In genomic region chr10:43904831-43905230, GRCh38 we compare ENCODE assay signal across 27 cellular contexts.
DNase-seq lines count a peak whose midpoint lies in the region; ATAC-seq and TF ChIP-seq lines count a peak whose summit lies in the region.
"Had no signal": no experiment of that assay in that cellular context is flagged by ENCODE, and none has a peak within 500 bp of the region (broad histone marks: within the 10 kb centered on the region; RNA-seq: fewer than 3 reads in every experiment).

No MANE protein-coding gene starts in this region.

- H3F3A ChIP-seq in SK-N-SH (replicated peaks; ENCODE audit: insufficient read depth) = no peaks in the 10 kb centered on the region

- DNase-seq in SK-N-SH (peak; percentile 21), Right ventricle myocardium inferior (ENCODE audit: missing footprints) (no peak), aorta (no peak), 8988T (no peak), NCI-H1048 (lab: John Stamatoyannopoulos, UW) (no peak)
- DNase-seq: activated CD4-positive, alpha-beta T cell treated with anti-CD3 and anti-CD28 coated beads, Interleukin-2, amount 50 U/mL, for 1 hour; activated CD8-positive, alpha-beta memory T cell treated with anti-CD3 and anti-CD28 coated beads, Interleukin-2, amount 10 ng/mL, durations not matched to agents 7 days and 5 days; activated naive CD4-positive, alpha-beta T cell treated with anti-CD3 and anti-CD28 coated beads, Interleukin-2, amount 10 ng/mL, durations not matched to agents 7 days and 5 days; cerebellar nuclear complex; DMS53; effector memory CD8-positive, alpha-beta T cell; foreskin keratinocyte; GDM1; KBM-7; left lung; MM.1S; NCI-H1436 treated with DMSO at 0.1 percent for 48 hours; substantia nigra; SW 1271; T1000 had no signal

- no peak for TF ChIP-seq CTCF in SK-N-SH (IDR thresholded peaks at IDR 0.05)
- TF ChIP-seq CTCF in nephron (IDR thresholded peaks at IDR 0.05; ENCODE audit: unreplicated experiment in 3 of 3) = no peak

- no peak overlapping the region for H3K4me2 ChIP-seq in SK-N-SH
- H3K4me2 ChIP-seq: A549 had no signal

- TF ChIP-seq EP300 in SK-N-SH (IDR thresholded peaks at IDR 0.05; ENCODE audit: borderline replicate concordance in 1 of 2, low read depth in 1 of 2, low read length in 1 of 2) = no peak

- no peak overlapping the region for H3K27ac ChIP-seq in SK-N-SH (ENCODE audit: low read depth in 2 of 2, low read length in 1 of 2)
- peak overlapping the region in 1 of 2 donors; percentile 26 for H3K27ac ChIP-seq in aorta (ENCODE audit: low read depth in 1 of 2, low read length in 2 of 2)
- H3K27ac ChIP-seq: A549, foreskin keratinocyte, hepatocyte, left lung had no signal

- no peaks in the 10 kb centered on the region for H3K36me3 Mint-ChIP-seq in nephron (ENCODE audit: low read depth)
- H3K36me3 Mint-ChIP-seq: activated CD8-positive, alpha-beta memory T cell treated with anti-CD3 and anti-CD28 coated beads, Interleukin-2, amount 10 ng/mL, durations not matched to agents 7 days and 5 days; activated naive CD4-positive, alpha-beta T cell treated with anti-CD3 and anti-CD28 coated beads, Interleukin-2, amount 10 ng/mL, durations not matched to agents 7 days and 5 days had no signal

- H3K4me1 ChIP-seq in SK-N-SH (ENCODE audit: control insufficient read depth in 1 of 2, insufficient read depth in 2 of 2, low read depth in 1 of 2, low read length in 1 of 2) (peaks cover 0 to 19% of the 10 kb centered on the region in 2 experiments; a peak in 1 of 4 replicates), aorta (ENCODE audit: control insufficient read depth in 1 of 2, insufficient read depth in 2 of 2, low read length in 2 of 2) (no peaks in the 10 kb centered on the region)
- H3K4me1 ChIP-seq: A549, foreskin keratinocyte had no signal

- H3K27me3 ChIP-seq in SK-N-SH (ENCODE audit: insufficient read depth) (no peaks in the 10 kb centered on the region), aorta (ENCODE audit: control insufficient read depth in 1 of 2, insufficient read depth in 2 of 2, low read length in 1 of 2) (no peaks in the 10 kb centered on the region)
- H3K27me3 ChIP-seq: foreskin keratinocyte, hepatocyte, left lung had no signal

- 64% methylated on average over 9 of the region's 9 CpGs for WGBS in SK-N-SH (ENCODE audit: low lambda C conversion rate)
- WGBS in aorta, 2 donors = 53 to 56% methylated on average over 9 of the region's 9 CpGs

- intact Hi-C loops in Right ventricle myocardium inferior (cut with DNase I) = loop anchor here (5.0 kb wide), 1 partner anchor 43 kb away; no protein-coding TSS in a partner anchor
- intact Hi-C loops in aorta (cut with DNase I) = loop anchor here in 1 of 2 donors (5.0 kb wide), 1 partner anchor 43 kb away; no protein-coding TSS in a partner anchor

- H3K27me3 Mint-ChIP-seq in nephron (ENCODE audit: low read depth) = peaks cover 8% of the 10 kb centered on the region
- H3K27me3 Mint-ChIP-seq: B cell had no signal

- H2AFZ ChIP-seq in SK-N-SH (ENCODE audit: low read depth) = no peak overlapping the region
- H2AFZ ChIP-seq: hepatocyte had no signal

- H3K79me2 ChIP-seq in SK-N-SH (ENCODE audit: insufficient read depth) = no peaks in the 10 kb centered on the region
- H3K79me2 ChIP-seq: hepatocyte had no signal

- H3K9me3 ChIP-seq in SK-N-SH (no peaks in the 10 kb centered on the region), aorta (ENCODE audit: control insufficient read depth, low read length) (no peaks in the 10 kb centered on the region)
- H3K9me3 ChIP-seq: A549, left lung had no signal

- H3K36me3 ChIP-seq in SK-N-SH (replicated peaks in 1 of 2; ENCODE audit: control insufficient read depth in 1 of 2, insufficient read depth in 2 of 2, low read length in 1 of 2) (no peaks in the 10 kb centered on the region), aorta (ENCODE audit: control insufficient read depth in 1 of 2, insufficient read depth in 2 of 2, low read length in 1 of 2) (no peaks in the 10 kb centered on the region)
- H3K36me3 ChIP-seq: left lung had no signal

- no peaks in the 10 kb centered on the region for H3K9me3 Mint-ChIP-seq in nephron
- H3K9me3 Mint-ChIP-seq: activated naive CD4-positive, alpha-beta T cell treated with anti-CD3 and anti-CD28 coated beads, Interleukin-2, amount 10 ng/mL, durations not matched to agents 7 days and 5 days; activated T-helper 1 cell treated with anti-CD3 and anti-CD28 coated beads, Interleukin-12 subunit alpha, Interleukin-12 subunit beta, Interleukin-2, Interleukin-4 antibody, amounts not matched to agents 30 ng/mL and 10 ng/mL and 1 ng/mL, durations not matched to agents 14 hours and 24 hours and 36 hours; effector memory CD8-positive, alpha-beta T cell had no signal

- H3K27ac Mint-ChIP-seq in nephron = peak overlapping the region; percentile 76 to 97 (median 79)
- H3K27ac Mint-ChIP-seq: activated CD8-positive, alpha-beta memory T cell treated with anti-CD3 and anti-CD28 coated beads, Interleukin-2, amount 10 ng/mL, durations not matched to agents 7 days and 5 days; activated T-helper 1 cell treated with anti-CD3 and anti-CD28 coated beads, Interleukin-12 subunit alpha, Interleukin-12 subunit beta, Interleukin-2, Interleukin-4 antibody, amounts not matched to agents 30 ng/mL and 10 ng/mL and 1 ng/mL, durations not matched to agents 14 hours and 24 hours and 36 hours; B cell; effector memory CD8-positive, alpha-beta T cell had no signal

- H3K4me3 ChIP-seq in SK-N-SH (ENCODE audit: low read depth in 2 of 2, low read length in 1 of 2) (no peak overlapping the region), aorta (ENCODE audit: low read length in 2 of 2) (no peak overlapping the region)
- H3K4me3 ChIP-seq: A549, hepatocyte, left lung had no signal

- TF ChIP-seq RAD21 in SK-N-SH (IDR thresholded peaks at IDR 0.05; ENCODE audit: low read length) = no peak

- no peaks in the 10 kb centered on the region for H3K9me2 ChIP-seq in SK-N-SH

- peak overlapping the region in 2 of 3 experiments; percentile 19 to 28 for H3K4me3 Mint-ChIP-seq in nephron
- H3K4me3 Mint-ChIP-seq: activated CD8-positive, alpha-beta memory T cell treated with anti-CD3 and anti-CD28 coated beads, Interleukin-2, amount 10 ng/mL, durations not matched to agents 7 days and 5 days; activated naive CD4-positive, alpha-beta T cell treated with anti-CD3 and anti-CD28 coated beads, Interleukin-2, amount 10 ng/mL, durations not matched to agents 7 days and 5 days; activated T-helper 1 cell treated with anti-CD3 and anti-CD28 coated beads, Interleukin-12 subunit alpha, Interleukin-12 subunit beta, Interleukin-2, Interleukin-4 antibody, amounts not matched to agents 30 ng/mL and 10 ng/mL and 1 ng/mL, durations not matched to agents 14 hours and 24 hours and 36 hours; B cell; effector memory CD8-positive, alpha-beta T cell had no signal

- POLR2A ChIA-PET in SK-N-SH (lab: Yijun Ruan, JAX) = interaction anchor here (0.7 kb wide), 1 partner anchor 36 kb away, joined by 3 read pairs; no protein-coding TSS in a partner anchor

- H4K20me1 ChIP-seq in SK-N-SH (ENCODE audit: insufficient read depth) = no peaks in the 10 kb centered on the region

- H3K4me1 Mint-ChIP-seq in nephron = peaks cover 57% of the 10 kb centered on the region
- H3K4me1 Mint-ChIP-seq: activated CD8-positive, alpha-beta memory T cell treated with anti-CD3 and anti-CD28 coated beads, Interleukin-2, amount 10 ng/mL, durations not matched to agents 7 days and 5 days; activated naive CD4-positive, alpha-beta T cell treated with anti-CD3 and anti-CD28 coated beads, Interleukin-2, amount 10 ng/mL, durations not matched to agents 7 days and 5 days; B cell had no signal

- no peak for ATAC-seq in SK-N-SH treated with all-trans-retinoic acid at 6 μM for 48 hours
- peak; percentile 32 for ATAC-seq in Right ventricle myocardium inferior
- ATAC-seq in aorta (ENCODE audit: low FRiP score) = peak; percentile 40
- no peak for ATAC-seq in GM21367 (IDR thresholded peaks at IDR 0.05; ENCODE audit: unreplicated experiment)
- ATAC-seq: A549; activated CD8-positive, alpha-beta memory T cell treated with anti-CD3 and anti-CD28 coated beads, Interleukin-2, amount 10 ng/mL, durations not matched to agents 7 days and 5 days; effector memory CD8-positive, alpha-beta T cell; foreskin keratinocyte had no signal

- no peak overlapping the region for H3K9ac ChIP-seq in SK-N-SH

- CTCF ChIA-PET in SK-N-SH (lab: Yijun Ruan, JAX) = interaction anchor here (0.8 to 3.1 kb wide), 4 partner anchors 9 to 215 kb away, joined by 3 to 18 read pairs (median 4); no protein-coding TSS in a partner anchor

TF ChIP-seq in SK-N-SH, 30 proteins besides CTCF, POLR2A, EP300 and RAD21 (continues in another document):
- TF ChIP-seq EZH2phosphoT487 (IDR thresholded peaks at IDR 0.05; ENCODE audit: borderline replicate concordance, low read depth) (no peak), TAF1 (IDR thresholded peaks at IDR 0.05; ENCODE audit: borderline replicate concordance, low read depth, low read length) (no peak), SIN3A (IDR thresholded peaks at IDR 0.05; ENCODE audit: borderline replicate concordance, low read depth, low read length) (no peak), GATA2 (CRISPR knock-in tag; IDR thresholded peaks at IDR 0.05) (no peak), JUND (IDR thresholded peaks at IDR 0.05) (no peak), NFIC (IDR thresholded peaks at IDR 0.05; ENCODE audit: borderline replicate concordance) (no peak), FOSL2 (IDR thresholded peaks at IDR 0.05; ENCODE audit: borderline replicate concordance, low read depth) (no peak)

TF ChIP-seq in SK-N-SH treated with all-trans-retinoic acid at 6 μM for 48 hours, 23 proteins besides CTCF, POLR2A, EP300 and RAD21 (continues in another document):
- TF ChIP-seq RARB (CRISPR knock-in tag; IDR thresholded peaks at IDR 0.05) (no peak), ZC3H10 (CRISPR knock-in tag; IDR thresholded peaks at IDR 0.05) (no peak), CSRNP3 (CRISPR knock-in tag; IDR thresholded peaks at IDR 0.05) (no peak)

Comparison
In these comparisons a context has a peak if more than half of its experiments do, and no peak if none do; other contexts are left out.
1. ATAC-seq: peak in Right ventricle myocardium inferior (single experiment) and aorta (single experiment); none in SK-N-SH treated with all-trans-retinoic acid at 6 μM for 48 hours (single experiment) and GM21367 (single experiment).